ENCODE assay signal across 30 cellular contexts in genomic region chr15:58352026-58352929, GRCh38.
A peak's percentile ranks its signal among the peaks of the same experiment; 100 is the strongest.
DNase-seq lines count a peak whose midpoint lies in the region; ATAC-seq, FAIRE-seq and TF ChIP-seq lines count a peak whose summit lies in the region.
"Had no signal": no experiment of that assay in that cellular context is flagged by ENCODE, and none has a peak within 500 bp of the region (broad histone marks: within the 10 kb centered on the region; RNA-seq: fewer than 3 reads in every experiment).

No MANE protein-coding gene starts in this region.

- no peak for TF ChIP-seq POLR2A in A549 (IDR thresholded peaks at IDR 0.05; ENCODE audit: low read length)

- 71% methylated on average over 5 of the region's 5 CpGs for WGBS in A549 (ENCODE audit: missing lambda C conversion rate)

- peak overlapping the region; percentile 19 for H3K27ac Mint-ChIP-seq in activated CD8-positive, alpha-beta T cell treated with anti-CD3 and anti-CD28 coated beads, Interleukin-2, amount 10 ng/mL, durations not matched to agents 7 days and 5 days
- H3K27ac Mint-ChIP-seq: GM23338, H9, HFFc6 had no signal

- no peak for ATAC-seq in A549
- ATAC-seq in activated CD8-positive, alpha-beta T cell treated with anti-CD3 and anti-CD28 coated beads, Interleukin-2, amount 10 ng/mL, durations not matched to agents 7 days and 5 days = no peak
- no peak for ATAC-seq in HG02973 (IDR thresholded peaks at IDR 0.05; ENCODE audit: unreplicated experiment)
- ATAC-seq: GM23338 had no signal

- H3K36me3 Mint-ChIP-seq in activated CD8-positive, alpha-beta T cell treated with anti-CD3 and anti-CD28 coated beads, Interleukin-2, amount 10 ng/mL, durations not matched to agents 7 days and 5 days (ENCODE audit: low read depth) = no peaks in the 10 kb centered on the region
- H3K36me3 Mint-ChIP-seq: CD14-positive monocyte had no signal

- H3K4me3 ChIP-seq in A549 (no peak overlapping the region), fibroblast of villous mesenchyme (ENCODE audit: low read depth, low read length) (no peak overlapping the region)
- H3K4me3 ChIP-seq: GM23338, Peyer's patch, SK-N-MC had no signal

- DNase-seq in A549 (ENCODE audit: low read depth in 1 of 2, low spot score in 1 of 2) (no peak), HEK293T (ENCODE audit: extremely low spot score) (no peak), fibroblast of villous mesenchyme (ENCODE audit: low read depth) (peak; percentile 65), GM19240 (ENCODE audit: insufficient read length, low spot score) (no peak), 8988T (no peak), A172 (ENCODE audit: low spot score) (no peak)
- no peak for DNase-seq in activated CD8-positive, alpha-beta T cell treated with anti-CD3 and anti-CD28 coated beads, Interleukin-2, amount 10 ng/mL, durations not matched to agents 7 days and 5 days
- DNase-seq: BE2C, Calu3, DMS153, DND-41, H9, HFFc6, NCI-H1048, NCI-H1417 treated with DMSO at 0.1 percent for 48 hours, NCI-H1694 treated with DMSO at 0.1 percent for 48 hours, NCI-H2081, NCI-H2171, NCI-H226, NCI-H510A, NCI-H69, Peyer's patch, SIG-M5 had no signal

- no peaks in the 10 kb centered on the region for H3K9me3 ChIP-seq in A549
- H3K9me3 ChIP-seq: BE2C, Peyer's patch had no signal

- H3K4me1 ChIP-seq in A549 = peaks cover 5% of the 10 kb centered on the region; the same call in 1 of the 3 replicates
- H3K4me1 ChIP-seq: BE2C, Peyer's patch had no signal

- H3K27me3 Mint-ChIP-seq in activated CD8-positive, alpha-beta T cell treated with anti-CD3 and anti-CD28 coated beads, Interleukin-2, amount 10 ng/mL, durations not matched to agents 7 days and 5 days (ENCODE audit: low read depth) = peaks cover 4% of the 10 kb centered on the region

- TF ChIP-seq CTCF in A549 (IDR thresholded peaks at IDR 0.05) = no peak
- no peak for TF ChIP-seq CTCF in fibroblast of villous mesenchyme (IDR thresholded peaks at IDR 0.05; ENCODE audit: insufficient read depth, low read depth, low read length)

- no peak for TF ChIP-seq EP300 in A549 (IDR thresholded peaks at IDR 0.05)

- TF ChIP-seq RAD21 in A549 (conservative IDR thresholded peaks at IDR 0.05 in 1 of 2, IDR thresholded peaks at IDR 0.05 in 1 of 2) = no peak

- CTCF ChIA-PET in A549 (lab: Yijun Ruan, JAX) = interaction anchor here (1.2 kb wide), 1 partner anchor 124 kb away, joined by 3 read pairs; no protein-coding TSS in a partner anchor
- CTCF ChIA-PET in HEK293T (lab: Yijun Ruan, JAX) = no interaction called here
- CTCF ChIA-PET in activated CD8-positive, alpha-beta T cell treated with anti-CD3 and anti-CD28 coated beads, Interleukin-2, amount 10 ng/mL, durations not matched to agents 7 days and 5 days (lab: Charles Lee) = no interaction called here

- no peak overlapping the region for H3K4me3 Mint-ChIP-seq in activated CD8-positive, alpha-beta T cell treated with anti-CD3 and anti-CD28 coated beads, Interleukin-2, amount 10 ng/mL, durations not matched to agents 7 days and 5 days
- H3K4me3 Mint-ChIP-seq: CD14-positive monocyte, GM23338, H9, HFFc6 had no signal

- H3K27ac ChIP-seq in A549 = no peak overlapping the region
- H3K27ac ChIP-seq: KMS-11, Peyer's patch, SK-N-MC had no signal

- POLR2A ChIA-PET in A549 (lab: Yijun Ruan, JAX) = interaction anchor here (1.4 kb wide), 1 partner anchor 20 kb away, joined by 3 read pairs; no protein-coding TSS in a partner anchor
- POLR2A ChIA-PET in HEK293T (lab: Yijun Ruan, JAX) = no interaction called here
- POLR2A ChIA-PET in activated CD8-positive, alpha-beta T cell treated with anti-CD3 and anti-CD28 coated beads, Interleukin-2, amount 10 ng/mL, durations not matched to agents 7 days and 5 days (lab: Charles Lee) = no interaction called here

- no peaks in the 10 kb centered on the region for H3K9me3 Mint-ChIP-seq in activated CD8-positive, alpha-beta T cell treated with anti-CD3 and anti-CD28 coated beads, Interleukin-2, amount 10 ng/mL, durations not matched to agents 7 days and 5 days (ENCODE audit: insufficient read depth)
- H3K9me3 Mint-ChIP-seq: HFFc6 had no signal

- H3K4me2 ChIP-seq in A549 = no peak overlapping the region
- H3K4me2 ChIP-seq: GM23338, KMS-11 had no signal

- H3K4me1 Mint-ChIP-seq in activated CD8-positive, alpha-beta T cell treated with anti-CD3 and anti-CD28 coated beads, Interleukin-2, amount 10 ng/mL, durations not matched to agents 7 days and 5 days (ENCODE audit: low read depth) = peaks cover 4% of the 10 kb centered on the region

- peak; percentile 43 for FAIRE-seq in A549 (lab: Jason Lieb, UNC)
- FAIRE-seq: GM18507, HTR-8/SVneo had no signal

TF ChIP-seq in A549, 52 proteins besides CTCF, POLR2A, EP300 and RAD21 (continues in another document):
- TF ChIP-seq RFX5 (IDR thresholded peaks at IDR 0.05) (no peak), SREBF2 (IDR thresholded peaks at IDR 0.05) (no peak), TFCP2L1 (CRISPR knock-in tag; IDR thresholded peaks at IDR 0.05) (no peak), JUN (IDR thresholded peaks at IDR 0.05) (no peak), ZC3H11A (IDR thresholded peaks at IDR 0.05) (no peak), HOXA7 (CRISPR knock-in tag; IDR thresholded peaks at IDR 0.05) (no peak), CBX8 (IDR thresholded peaks at IDR 0.05) (no peak), HMGXB4 (CRISPR knock-in tag; IDR thresholded peaks at IDR 0.05; ENCODE audit: borderline replicate concordance) (no peak), NPAS2 (CRISPR knock-in tag; IDR thresholded peaks at IDR 0.05; ENCODE audit: borderline replicate concordance) (no peak), CEBPB (IDR thresholded peaks at IDR 0.05) (no peak), PHF8 (IDR thresholded peaks at IDR 0.05; ENCODE audit: borderline replicate concordance, low read depth) (no peak)
- TF ChIP-seq, protein P1, sequence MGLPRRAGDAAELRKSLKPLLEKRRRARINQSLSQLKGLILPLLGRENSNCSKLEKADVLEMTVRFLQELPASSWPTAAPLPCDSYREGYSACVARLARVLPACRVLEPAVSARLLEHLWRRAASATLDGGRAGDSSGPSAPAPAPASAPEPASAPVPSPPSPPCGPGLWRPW (IDR thresholded peaks at IDR 0.05) = no peak

TF ChIP-seq in HEK293T, 16 proteins besides CTCF, POLR2A, EP300 and RAD21:
- TF ChIP-seq PKNOX1 (IDR thresholded peaks at IDR 0.05) (peak; percentile 56; the same call in 1 of the 2 replicates), ARNT (IDR thresholded peaks at IDR 0.05) (no peak)
